1 cellular context compared by ENCODE assay signal in the genomic region with DNA sequence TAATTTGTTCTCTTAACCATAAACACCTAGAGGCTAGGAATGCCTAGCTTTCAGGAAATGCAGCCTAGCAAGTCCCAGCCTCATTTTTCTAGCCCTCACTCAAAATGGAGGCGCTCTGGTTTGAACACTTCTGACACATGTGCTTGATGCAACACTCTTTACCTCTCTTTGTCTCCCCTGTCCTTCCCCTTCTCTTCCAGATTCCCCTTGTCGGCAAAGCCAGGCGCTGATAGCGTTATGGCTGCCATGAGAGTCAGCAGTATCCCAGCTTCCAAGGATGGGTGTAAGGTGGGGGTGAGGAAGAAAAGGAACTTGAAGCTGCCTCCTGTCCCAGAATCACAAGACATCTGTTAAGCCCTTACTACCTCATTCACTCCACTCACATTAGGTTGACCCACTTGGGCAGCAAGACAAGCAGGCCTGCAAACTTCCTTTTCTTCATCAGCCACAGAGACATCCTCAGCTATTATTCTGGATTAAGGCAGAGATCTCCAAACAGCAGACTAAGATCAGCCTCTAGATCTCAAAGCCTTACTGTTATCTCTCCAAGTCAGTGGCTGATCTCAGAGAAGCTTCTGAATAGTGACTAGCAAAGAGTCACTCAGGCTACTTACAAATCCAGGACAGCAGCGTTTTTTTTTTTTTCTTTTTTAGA.
TF ChIP-seq lines count a peak whose summit lies in the region.

No MANE protein-coding gene starts in this region.

TF ChIP-seq in HepG2, 621 proteins besides CTCF, POLR2A, EP300 and RAD21 (continued from another document):
- TF ChIP-seq MXD4 (CRISPR knock-in tag; IDR thresholded peaks at IDR 0.05) (no peak), REPIN1 (CRISPR knock-in tag; IDR thresholded peaks at IDR 0.05; ENCODE audit: borderline replicate concordance, low read depth) (no peak), ZSCAN31 (CRISPR knock-in tag; IDR thresholded peaks at IDR 0.05; ENCODE audit: low read depth) (no peak), FOXP1 (IDR thresholded peaks at IDR 0.05) (no peak), FOXP1 (CRISPR knock-in tag; IDR thresholded peaks at IDR 0.05) (no peak), ZC3H4 (CRISPR knock-in tag; IDR thresholded peaks at IDR 0.05; ENCODE audit: borderline replicate concordance) (no peak), ZNF335 (CRISPR knock-in tag; IDR thresholded peaks at IDR 0.05) (no peak), HDAC6 (IDR thresholded peaks at IDR 0.05; ENCODE audit: low read depth, low read length) (no peak), SUZ12 (IDR thresholded peaks at IDR 0.05; ENCODE audit: low read depth, low read length) (no peak), ZNF543 (CRISPR knock-in tag; IDR thresholded peaks at IDR 0.05) (no peak), ZBTB21 (CRISPR knock-in tag; IDR thresholded peaks at IDR 0.05) (no peak)
- TF ChIP-seq, protein P1, sequence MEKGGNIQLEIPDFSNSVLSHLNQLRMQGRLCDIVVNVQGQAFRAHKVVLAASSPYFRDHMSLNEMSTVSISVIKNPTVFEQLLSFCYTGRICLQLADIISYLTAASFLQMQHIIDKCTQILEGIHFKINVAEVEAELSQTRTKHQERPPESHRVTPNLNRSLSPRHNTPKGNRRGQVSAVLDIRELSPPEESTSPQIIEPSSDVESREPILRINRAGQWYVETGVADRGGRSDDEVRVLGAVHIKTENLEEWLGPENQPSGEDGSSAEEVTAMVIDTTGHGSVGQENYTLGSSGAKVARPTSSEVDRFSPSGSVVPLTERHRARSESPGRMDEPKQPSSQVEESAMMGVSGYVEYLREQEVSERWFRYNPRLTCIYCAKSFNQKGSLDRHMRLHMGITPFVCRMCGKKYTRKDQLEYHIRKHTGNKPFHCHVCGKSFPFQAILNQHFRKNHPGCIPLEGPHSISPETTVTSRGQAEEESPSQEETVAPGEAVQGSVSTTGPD (CRISPR knock-in tag; IDR thresholded peaks at IDR 0.05) = no peak
- TF ChIP-seq, protein P2, sequence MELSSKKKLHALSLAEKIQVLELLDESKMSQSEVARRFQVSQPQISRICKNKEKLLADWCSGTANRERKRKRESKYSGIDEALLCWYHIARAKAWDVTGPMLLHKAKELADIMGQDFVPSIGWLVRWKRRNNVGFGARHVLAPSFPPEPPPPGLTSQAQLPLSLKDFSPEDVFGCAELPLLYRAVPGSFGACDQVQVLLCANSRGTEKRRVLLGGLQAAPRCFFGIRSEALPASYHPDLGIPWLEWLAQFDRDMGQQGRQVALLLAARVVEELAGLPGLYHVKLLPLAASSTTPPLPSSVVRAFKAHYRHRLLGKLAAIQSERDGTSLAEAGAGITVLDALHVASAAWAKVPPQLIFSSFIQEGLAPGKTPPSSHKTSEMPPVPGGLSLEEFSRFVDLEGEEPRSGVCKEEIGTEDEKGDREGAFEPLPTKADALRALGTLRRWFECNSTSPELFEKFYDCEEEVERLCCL (CRISPR knock-in tag; IDR thresholded peaks at IDR 0.05; ENCODE audit: borderline replicate concordance) = no peak
